Comparison of ENCODE assay signal across 19 cellular contexts in genomic region chr17:31586946-31587345, GRCh38.
DNase-seq lines count a peak whose midpoint lies in the region; ATAC-seq and TF ChIP-seq lines count a peak whose summit lies in the region.
"Had no signal": no experiment of that assay in that cellular context is flagged by ENCODE, and none has a peak within 500 bp of the region (broad histone marks: within the 10 kb centered on the region; RNA-seq: fewer than 3 reads in every experiment).

No MANE protein-coding gene starts in this region.

- H3K4me3 ChIP-seq in mammary epithelial cell (replicated peaks in 1 of 3; ENCODE audit: insufficient read depth in 1 of 3, low read depth in 2 of 3, low read length in 3 of 3) = no peak overlapping the region
- H3K4me3 ChIP-seq in breast epithelium = no peak overlapping the region
- no peak overlapping the region for H3K4me3 ChIP-seq in OCI-LY3 (ENCODE audit: low read length)
- no peak overlapping the region for H3K4me3 ChIP-seq in gastroesophageal sphincter
- no peak overlapping the region for H3K4me3 ChIP-seq in tibial artery
- H3K4me3 ChIP-seq: GM12878, upper lobe of right lung had no signal

- H3K9me3 ChIP-seq in mammary epithelial cell (replicated peaks; ENCODE audit: insufficient read depth, low read length) (no peaks in the 10 kb centered on the region), breast epithelium (no peaks in the 10 kb centered on the region), OCI-LY3 (ENCODE audit: insufficient read depth, low read length) (no peaks in the 10 kb centered on the region), gastroesophageal sphincter (no peaks in the 10 kb centered on the region), tibial artery (no peaks in the 10 kb centered on the region)
- H3K9me3 ChIP-seq: upper lobe of right lung had no signal

- H4K20me1 ChIP-seq in mammary epithelial cell (ENCODE audit: insufficient read depth, low read length) (no peaks in the 10 kb centered on the region), OCI-LY3 (ENCODE audit: insufficient read depth, low read length) (no peaks in the 10 kb centered on the region)

- no peak for TF ChIP-seq EP300 in gastroesophageal sphincter (IDR thresholded peaks at IDR 0.05)

- H3K4me2 ChIP-seq in mammary epithelial cell (ENCODE audit: insufficient read depth, low read depth, low read length) = no peak overlapping the region
- no peak overlapping the region for H3K4me2 ChIP-seq in OCI-LY3 (ENCODE audit: low read length)

- DNase-seq in mammary epithelial cell (no peak), breast epithelium (ENCODE audit: low spot score in 2 of 2) (no peak), tibial artery (no peak), glomerular visceral epithelial cell (ENCODE audit: extremely low spot score) (no peak)
- DNase-seq: ACHN; activated T-cell treated with anti-CD3 and anti-CD28 coated beads, Interleukin-2, amount 50 U/mL, for 1 hour; effector memory CD4-positive, alpha-beta T cell; NCI-H1694; NCI-H446; stimulated activated CD4-positive, alpha-beta T cell treated with anti-CD3 and anti-CD28 coated beads, Interleukin-12 subunit alpha, Interleukin-12 subunit beta, amount 100 ng/mL, for 4 hours; stimulated activated naive B cell treated with anti-CD40 and anti-IgM and Interleukin-4, amounts not matched to agents 10 μg/mL and 1 μg/mL and 100 μg/mL, for 72 hours; upper lobe of right lung had no signal

- H3K36me3 ChIP-seq in mammary epithelial cell (ENCODE audit: insufficient read depth, low read length) (no peaks in the 10 kb centered on the region), breast epithelium (no peaks in the 10 kb centered on the region), OCI-LY3 (replicated peaks; ENCODE audit: low read depth, low read length) (no peaks in the 10 kb centered on the region), gastroesophageal sphincter (peaks cover 0 to 15% of the 10 kb centered on the region in 2 donors), tibial artery (peaks cover 0 to 8% (median 0%) of the 10 kb centered on the region in 3 donors)
- H3K36me3 ChIP-seq: upper lobe of right lung had no signal

- peak; percentile 32 for ATAC-seq in gastroesophageal sphincter
- no peak for ATAC-seq in HG02588 (IDR thresholded peaks at IDR 0.05; ENCODE audit: unreplicated experiment)
- ATAC-seq in GM21717 (IDR thresholded peaks at IDR 0.05; ENCODE audit: unreplicated experiment) = no peak
- ATAC-seq: activated naive CD4-positive, alpha-beta T cell treated with anti-CD3 and anti-CD28 coated beads, Interleukin-2, amount 50 U/mL, for 72 hours; GM12878; stimulated activated naive B cell treated with anti-CD40 and anti-IgM and Interleukin-4, amounts not matched to agents 10 μg/mL and 1 μg/mL and 100 μg/mL, for 72 hours; upper lobe of right lung had no signal

- H2AFZ ChIP-seq in mammary epithelial cell (ENCODE audit: low read depth, low read length) (peak overlapping the region; percentile 18), OCI-LY3 (ENCODE audit: low read depth, low read length) (0 out of 2 replicates have a peak overlapping the region, but pooled peaks have one; percentile 25)
- H2AFZ ChIP-seq: parathyroid adenoma had no signal

- H3K27me3 ChIP-seq in mammary epithelial cell (ENCODE audit: insufficient read depth, low read length) = no peaks in the 10 kb centered on the region
- H3K27me3 ChIP-seq in breast epithelium = no peaks in the 10 kb centered on the region
- no peaks in the 10 kb centered on the region for H3K27me3 ChIP-seq in OCI-LY3 (ENCODE audit: low read depth, low read length)
- no peaks in the 10 kb centered on the region for H3K27me3 ChIP-seq in gastroesophageal sphincter
- no peaks in the 10 kb centered on the region for H3K27me3 ChIP-seq in tibial artery
- H3K27me3 ChIP-seq: upper lobe of right lung had no signal

- in situ Hi-C loops in mammary epithelial cell (cut with MboI; ENCODE audit: low sequenced_read_pairs in 2 of 2) = no loop called here

- 60% methylated on average over 5 of the region's 5 CpGs for WGBS in mammary epithelial cell (ENCODE audit: low coverage, missing lambda C conversion rate)
- WGBS in gastroesophageal sphincter (ENCODE audit: low coverage in 1 of 2), 2 donors = 19 to 60% methylated on average over 4 to 5 of the region's 5 CpGs

- H3K27ac ChIP-seq in mammary epithelial cell (ENCODE audit: insufficient read depth, low read depth, low read length) (no peak overlapping the region), breast epithelium (peak overlapping the region in 1 of 2 donors; percentile 34), OCI-LY3 (ENCODE audit: low read length) (no peak overlapping the region), gastroesophageal sphincter (no peak overlapping the region), tibial artery (peak overlapping the region; percentile 26 to 55)
- H3K27ac ChIP-seq: parathyroid adenoma, upper lobe of right lung had no signal

- dilution Hi-C loops in mammary epithelial cell (cut with HindIII; ENCODE audit: low sequenced_read_pairs) = no loop called here

- no peak for TF ChIP-seq CTCF in mammary epithelial cell (conservative IDR thresholded peaks at IDR 0.05 in 1 of 2, IDR thresholded peaks at IDR 0.05 in 1 of 2; ENCODE audit: extremely low read depth in 1 of 2, insufficient read depth in 1 of 2, low read depth in 1 of 2, low read length in 2 of 2)
- no peak for TF ChIP-seq CTCF in breast epithelium (IDR thresholded peaks at IDR 0.05)
- no peak for TF ChIP-seq CTCF in OCI-LY3 (IDR thresholded peaks at IDR 0.05; ENCODE audit: low read depth, low read length)
- no peak for TF ChIP-seq CTCF in gastroesophageal sphincter (IDR thresholded peaks at IDR 0.05)
- no peak for TF ChIP-seq CTCF in tibial artery (IDR thresholded peaks at IDR 0.05)

- BruUV-seq in mammary epithelial cell (replicated peaks; lab: Mats Ljungman, UMichigan) = no TSS peak

- TF ChIP-seq POLR2A in breast epithelium (IDR thresholded peaks at IDR 0.05) (no peak), gastroesophageal sphincter (IDR thresholded peaks at IDR 0.05) (no peak)

- intact Hi-C loops in mammary epithelial cell (cut with micrococcal nuclease) (no loop called here), breast epithelium (cut with DNase I; ENCODE audit: low total_unique reads) (no loop called here), tibial artery (cut with DNase I; ENCODE audit: low total_unique reads) (no loop called here)

- CTCF ChIA-PET in mammary epithelial cell (lab: Charles Lee; ENCODE audit: low non-redundant PET) = no interaction called here

- H3K9ac ChIP-seq in mammary epithelial cell (ENCODE audit: insufficient read depth, low read length) (no peak overlapping the region), OCI-LY3 (ENCODE audit: low read length) (no peak overlapping the region)
- H3K9ac ChIP-seq: parathyroid adenoma had no signal

- H3K79me2 ChIP-seq in mammary epithelial cell (ENCODE audit: insufficient read depth, low read length) (no peaks in the 10 kb centered on the region), OCI-LY3 (ENCODE audit: low read length) (no peaks in the 10 kb centered on the region)
- H3K79me2 ChIP-seq: parathyroid adenoma had no signal

- H3K4me1 ChIP-seq in mammary epithelial cell (ENCODE audit: insufficient read depth, low read length) (peaks cover 5% of the 10 kb centered on the region), breast epithelium (peaks cover 1 to 5% of the 10 kb centered on the region in 2 donors), OCI-LY3 (ENCODE audit: low read length) (peaks cover 15% of the 10 kb centered on the region), gastroesophageal sphincter (peaks cover 0 to 28% (median 6%) of the 10 kb centered on the region in 3 donors), tibial artery (peaks cover 0 to 35% (median 30%) of the 10 kb centered on the region in 4 donors)
- H3K4me1 ChIP-seq: parathyroid adenoma had no signal

Comparison
In these comparisons a context has a peak if more than half of its experiments do, and no peak if none do; other contexts are left out.
1. H3K27ac ChIP-seq: peak in tibial artery (2 of 2); none in mammary epithelial cell (single experiment), OCI-LY3 (single experiment) and gastroesophageal sphincter (0 of 4).